In genomic region chr14:90137807-90138206, GRCh38 we compare ENCODE assay signal across 20 cellular contexts.
"Had no signal": no experiment of that assay in that cellular context is flagged by ENCODE, and none has a peak within 500 bp of the region (broad histone marks: within the 10 kb centered on the region; RNA-seq: fewer than 3 reads in every experiment).

No MANE protein-coding gene starts in this region.

- H3K4me3 ChIP-seq: dorsolateral prefrontal cortex, lung, pancreas, tibial artery had no signal

- H3K36me3 ChIP-seq: neutrophil, pancreas, tibial artery had no signal

- H3K27me3 ChIP-seq: pancreas had no signal

- H3K4me1 ChIP-seq: pancreas, tibial artery had no signal

- ATAC-seq: activated CD4-positive, alpha-beta T cell treated with anti-CD3 and anti-CD28 coated beads for 36 hours; natural killer cell treated with Interleukin-12 subunit alpha and Interleukin-12 subunit beta and Interleukin-15 and Interleukin-18, amount 100 ng/mL, for 72 hours; pancreas; WTC11 had no signal

- DNase-seq: activated CD4-positive, alpha-beta T cell treated with anti-CD3 and anti-CD28 coated beads for 36 hours; activated CD4-positive, alpha-beta T cell treated with anti-CD3 and anti-CD28 coated beads, Interleukin-2, amount 50 U/mL, for 48 hours; activated gamma-delta T cell; caudate nucleus; dorsolateral prefrontal cortex; foreskin melanocyte; glutamatergic neuron; hypothalamus; pancreas; stimulated activated CD4-positive, alpha-beta T cell treated with anti-CD3 and anti-CD28 coated beads, Interleukin-12 subunit alpha, Interleukin-12 subunit beta, amount 100 ng/mL, for 4 hours; stimulated activated CD4-positive, alpha-beta T cell treated with anti-CD3 and anti-CD28 coated beads, Interleukin-1b, Interleukin-23, amount 100 ng/mL, for 48 hours; stimulated activated naive CD4-positive, alpha-beta T cell treated with Interleukin-2 at 50 U/mL for 16 hours; substantia nigra; T-helper 2 cell; tibial artery had no signal

- H3K27ac ChIP-seq: dorsolateral prefrontal cortex, epithelial cell of prostate, neutrophil, pancreas, tibial artery had no signal

- H3K9me3 ChIP-seq: neutrophil, pancreas, tibial artery had no signal
